In genomic region chr17:3688852-3689261, GRCh38 we compare ENCODE assay signal across 14 cellular contexts. TPM values are rescaled to one million over a fixed set of nuclear protein-coding genes. Genes with fewer than 3 reads are reported as not detected.
DNase-seq lines count a peak whose midpoint lies in the region; ATAC-seq, FAIRE-seq and TF ChIP-seq lines count a peak whose summit lies in the region.
"Had no signal": no experiment of that assay in that cellular context is flagged by ENCODE, and none has a peak within 500 bp of the region (broad histone marks: within the 10 kb centered on the region; RNA-seq: fewer than 3 reads in every experiment).

No MANE protein-coding gene starts in this region.

- DNase-seq in MM.1S: peak; percentile 2
- DNase-seq in kidney: peak; percentile 59
- no peak for DNase-seq in hepatic stellate cell (ENCODE audit: low spot score)
- DNase-seq: EL; NCI-H1048; NCI-H1694; NCI-H345; NCI-H526 treated with DMSO at 0.1 percent for 48 hours; NK-92 treated with Interleukin-12 subunit alpha and Interleukin-12 subunit beta, amount 100 ng/mL, for 24 hours; PC-3 had no signal

- H3K9ac ChIP-seq in BLaER1 treated with 17β-estradiol and CSF1 and Interleukin-3, amounts not matched to agents 10 nM and 100 nM: peak overlapping the region in 4 of 11 experiments; percentile 2 to 54 (median 32); a peak in 4 of 22 replicates
- H3K9ac ChIP-seq in MM.1S (ENCODE audit: low read length): no peak overlapping the region
- no peak overlapping the region for H3K9ac ChIP-seq in kidney (ENCODE audit: low read length in 2 of 2)

- peaks cover 71% of the 10 kb centered on the region for H3K4me1 Mint-ChIP-seq in stimulated activated memory B cell treated with anti-CD40 and anti-IgM and Interleukin-4, amounts not matched to agents 10 μg/mL and 1 μg/mL and 100 μg/mL, for 72 hours

- H3K36me3 Mint-ChIP-seq in stimulated activated memory B cell treated with anti-CD40 and anti-IgM and Interleukin-4, amounts not matched to agents 10 μg/mL and 1 μg/mL and 100 μg/mL, for 72 hours: peaks cover 38% of the 10 kb centered on the region

- peak; percentile 78 for ATAC-seq in stimulated activated memory B cell treated with anti-CD40 and anti-IgM and Interleukin-4, amounts not matched to agents 10 μg/mL and 1 μg/mL and 100 μg/mL, for 72 hours
- ATAC-seq in GM18511 (IDR thresholded peaks at IDR 0.05; ENCODE audit: unreplicated experiment) (no peak), HG03135 (IDR thresholded peaks at IDR 0.05; ENCODE audit: unreplicated experiment) (no peak)
- ATAC-seq: PC-3 had no signal

- peaks cover 0 to 13% (median 0%) of the 10 kb centered on the region in 11 experiments; a peak in 2 of 22 replicates for H3K36me3 ChIP-seq in BLaER1 treated with 17β-estradiol and CSF1 and Interleukin-3, amounts not matched to agents 10 nM and 100 nM
- H3K36me3 ChIP-seq in MM.1S (replicated peaks; ENCODE audit: insufficient read depth, low read length): no peaks in the 10 kb centered on the region
- no peaks in the 10 kb centered on the region for H3K36me3 ChIP-seq in kidney (ENCODE audit: control insufficient read depth in 1 of 2, insufficient read depth in 2 of 2, low read length in 2 of 2)

- H3K27ac Mint-ChIP-seq in stimulated activated memory B cell treated with anti-CD40 and anti-IgM and Interleukin-4, amounts not matched to agents 10 μg/mL and 1 μg/mL and 100 μg/mL, for 72 hours: peak overlapping the region; percentile 81

- peak overlapping the region in 8 of 11 experiments; percentile 2 to 83 (median 74); a peak in 17 of 22 replicates for H3K4me2 ChIP-seq in BLaER1 treated with 17β-estradiol and CSF1 and Interleukin-3, amounts not matched to agents 10 nM and 100 nM
- H3K4me2 ChIP-seq in MM.1S (ENCODE audit: low read depth, low read length): no peak overlapping the region

- H3K9me2 ChIP-seq in MM.1S (replicated peaks; ENCODE audit: insufficient read depth, low read length): no peaks in the 10 kb centered on the region

- peaks cover 0 to 23% (median 0%) of the 10 kb centered on the region in 11 experiments; a peak in 5 of 22 replicates for H3K27me3 ChIP-seq in BLaER1 treated with 17β-estradiol and CSF1 and Interleukin-3, amounts not matched to agents 10 nM and 100 nM
- no peaks in the 10 kb centered on the region for H3K27me3 ChIP-seq in MM.1S (replicated peaks; ENCODE audit: insufficient read depth, low read length)

- no peaks in the 10 kb centered on the region for H3K9me3 ChIP-seq in BLaER1 treated with 17β-estradiol and CSF1 and Interleukin-3, amounts not matched to agents 10 nM and 100 nM (replicated peaks in 1 of 11)
- H3K9me3 ChIP-seq in MM.1S (replicated peaks; ENCODE audit: insufficient read depth, low read length) (no peaks in the 10 kb centered on the region), kidney (ENCODE audit: control insufficient read depth in 1 of 2, low read length in 2 of 2) (no peaks in the 10 kb centered on the region)

- peaks cover 29% of the 10 kb centered on the region for H3K79me2 ChIP-seq in MM.1S (ENCODE audit: low read length)

- 0 out of 22 replicates have a peak overlapping the region, but pooled peaks of 1 of the 11 experiments have one; percentile 25 for H3K27ac ChIP-seq in BLaER1 treated with 17β-estradiol and CSF1 and Interleukin-3, amounts not matched to agents 10 nM and 100 nM
- H3K27ac ChIP-seq in MM.1S (ENCODE audit: low read length) (no peak overlapping the region), kidney (ENCODE audit: low read depth in 2 of 2, low read length in 2 of 2) (no peak overlapping the region)

- peaks cover 0 to 30% (median 5%) of the 10 kb centered on the region in 11 experiments; a peak in 10 of 22 replicates for H4K20me1 ChIP-seq in BLaER1 treated with 17β-estradiol and CSF1 and Interleukin-3, amounts not matched to agents 10 nM and 100 nM
- H4K20me1 ChIP-seq in MM.1S (ENCODE audit: insufficient read depth, low read length): no peaks in the 10 kb centered on the region

- peaks cover 12 to 69% (median 51%) of the 10 kb centered on the region in 10 experiments for H3K4me1 ChIP-seq in BLaER1 treated with 17β-estradiol and CSF1 and Interleukin-3, amounts not matched to agents 10 nM and 100 nM
- H3K4me1 ChIP-seq in MM.1S (ENCODE audit: low read length) (no peaks in the 10 kb centered on the region), kidney (ENCODE audit: control insufficient read depth in 1 of 2, insufficient read depth in 1 of 2, low read depth in 1 of 2, low read length in 2 of 2) (no peaks in the 10 kb centered on the region)

- no peak for FAIRE-seq in kidney (lab: Jason Lieb, UNC)

- TF ChIP-seq CTCF in MM.1S (IDR thresholded peaks at IDR 0.05; ENCODE audit: low read length) (no peak), kidney (IDR thresholded peaks at IDR 0.05; ENCODE audit: borderline replicate concordance, extremely low read depth, insufficient read depth) (no peak)

- intact Hi-C loops in kidney (cut with DNase I): no loop called here

- no peak overlapping the region for H2AFZ ChIP-seq in MM.1S (ENCODE audit: low read length)

- no peak overlapping the region for H3K4me3 ChIP-seq in BLaER1 treated with 17β-estradiol and CSF1 and Interleukin-3, amounts not matched to agents 10 nM and 100 nM
- no peak overlapping the region for H3K4me3 ChIP-seq in MM.1S (ENCODE audit: low read length)
- H3K4me3 ChIP-seq in kidney (ENCODE audit: low read length in 2 of 2): no peak overlapping the region

- no peaks in the 10 kb centered on the region for H3K9me3 Mint-ChIP-seq in stimulated activated memory B cell treated with anti-CD40 and anti-IgM and Interleukin-4, amounts not matched to agents 10 μg/mL and 1 μg/mL and 100 μg/mL, for 72 hours

- no peaks in the 10 kb centered on the region for H3F3A ChIP-seq in MM.1S (ENCODE audit: insufficient read depth, low read length)

- H3K27me3 Mint-ChIP-seq in stimulated activated memory B cell treated with anti-CD40 and anti-IgM and Interleukin-4, amounts not matched to agents 10 μg/mL and 1 μg/mL and 100 μg/mL, for 72 hours: no peaks in the 10 kb centered on the region

- H3K4me3 Mint-ChIP-seq in stimulated activated memory B cell treated with anti-CD40 and anti-IgM and Interleukin-4, amounts not matched to agents 10 μg/mL and 1 μg/mL and 100 μg/mL, for 72 hours: peak overlapping the region; percentile 71

RNA-seq across cellular contexts. Expression of gene P2RX5, which starts 7.1 kb away (rescaled TPM):
- total RNA-seq in kidney: 8.4 TPM
- not detected for polyA plus RNA-seq in kidney (ENCODE audit: insufficient read depth, low read depth, low replicate concordance)

RNA-seq across cellular contexts. Expression of gene EMC6, which starts 20.2 kb away (rescaled TPM):
- total RNA-seq in kidney: 25.6 TPM
- 77.1 TPM for polyA plus RNA-seq in kidney (ENCODE audit: insufficient read depth, low read depth, low replicate concordance)

RNA-seq across cellular contexts. Expression of gene TAX1BP3, which starts 20.5 kb away (rescaled TPM):
- total RNA-seq in kidney: 158 TPM
- 128 TPM for polyA plus RNA-seq in kidney (ENCODE audit: insufficient read depth, low read depth, low replicate concordance)

RNA-seq across cellular contexts. Expression of gene HASPIN, which starts 34.8 kb away (rescaled TPM):
- 0.38 TPM for total RNA-seq in kidney
- polyA plus RNA-seq in kidney (ENCODE audit: insufficient read depth, low read depth, low replicate concordance): not detected

RNA-seq across cellular contexts. Expression of gene CTNS, which starts 52.3 kb away (rescaled TPM):
- 15.7 TPM for total RNA-seq in kidney
- 11.9 TPM for polyA plus RNA-seq in kidney (ENCODE audit: insufficient read depth, low read depth, low replicate concordance)
